ENCODE assay signal across 17 cellular contexts in genomic region chr1:94590203-94591137, GRCh38. TPM values are rescaled to one million over a fixed set of nuclear protein-coding genes. Genes with fewer than 3 reads are reported as not detected.
A peak's percentile ranks its signal among the peaks of the same experiment; 100 is the strongest.
DNase-seq lines count a peak whose midpoint lies in the region; ATAC-seq and TF ChIP-seq lines count a peak whose summit lies in the region.
"Had no signal": no experiment of that assay in that cellular context is flagged by ENCODE, and none has a peak within 500 bp of the region (broad histone marks: within the 10 kb centered on the region; RNA-seq: fewer than 3 reads in every experiment).

No MANE protein-coding gene starts in this region.

- peaks cover 8% of the 10 kb centered on the region for H3K4me1 Mint-ChIP-seq in MCF 10A (ENCODE audit: insufficient read depth, unreplicated experiment)
- no peaks in the 10 kb centered on the region for H3K4me1 Mint-ChIP-seq in activated CD8-positive, alpha-beta T cell treated with anti-CD3 and anti-CD28 coated beads for 36 hours (ENCODE audit: low read depth)
- H3K4me1 Mint-ChIP-seq: activated CD8-positive, alpha-beta memory T cell treated with anti-CD3 and anti-CD28 coated beads, Interleukin-2, amount 10 ng/mL, durations not matched to agents 7 days and 5 days had no signal

- H3K36me3 Mint-ChIP-seq in MCF 10A (ENCODE audit: insufficient read depth, unreplicated experiment): no peaks in the 10 kb centered on the region
- H3K36me3 Mint-ChIP-seq in activated CD8-positive, alpha-beta T cell treated with anti-CD3 and anti-CD28 coated beads for 36 hours (ENCODE audit: low read depth): no peaks in the 10 kb centered on the region
- H3K36me3 Mint-ChIP-seq: activated CD8-positive, alpha-beta memory T cell treated with anti-CD3 and anti-CD28 coated beads, Interleukin-2, amount 10 ng/mL, durations not matched to agents 7 days and 5 days had no signal

- CTCF ChIA-PET in MCF 10A (lab: Yijun Ruan, JAX): interaction anchor here (0.6 to 1.4 kb wide), 3 partner anchors 64 to 214 kb away, joined by 3 to 4 read pairs (median 4); no protein-coding TSS in a partner anchor
- CTCF ChIA-PET in activated CD8-positive, alpha-beta T cell treated with anti-CD3 and anti-CD28 coated beads for 36 hours (lab: Charles Lee): no interaction called here

- POLR2A ChIA-PET in MCF 10A (lab: Yijun Ruan, JAX): no interaction called here
- POLR2A ChIA-PET in activated CD8-positive, alpha-beta T cell treated with anti-CD3 and anti-CD28 coated beads for 36 hours (lab: Charles Lee): no interaction called here

- no peaks in the 10 kb centered on the region for H3K9me3 Mint-ChIP-seq in MCF 10A (ENCODE audit: unreplicated experiment)
- H3K9me3 Mint-ChIP-seq in activated CD8-positive, alpha-beta T cell treated with anti-CD3 and anti-CD28 coated beads for 36 hours: no peaks in the 10 kb centered on the region

- H3K36me3 ChIP-seq in breast epithelium (no peaks in the 10 kb centered on the region), vagina (no peaks in the 10 kb centered on the region)
- H3K36me3 ChIP-seq: MG63 had no signal

- H3K27ac ChIP-seq in breast epithelium (peak overlapping the region; percentile 55 to 65), vagina (peak overlapping the region; percentile 66)

- no peak overlapping the region for H3K27ac Mint-ChIP-seq in MCF 10A (ENCODE audit: low read depth, unreplicated experiment)
- no peak overlapping the region for H3K27ac Mint-ChIP-seq in activated CD8-positive, alpha-beta T cell treated with anti-CD3 and anti-CD28 coated beads for 36 hours
- H3K27ac Mint-ChIP-seq: activated CD8-positive, alpha-beta memory T cell treated with anti-CD3 and anti-CD28 coated beads, Interleukin-2, amount 10 ng/mL, durations not matched to agents 7 days and 5 days had no signal

- H3K27me3 ChIP-seq in breast epithelium: no peaks in the 10 kb centered on the region
- H3K27me3 ChIP-seq in vagina: no peaks in the 10 kb centered on the region
- H3K27me3 ChIP-seq: MG63 had no signal

- no peak overlapping the region for H3K4me3 Mint-ChIP-seq in MCF 10A (ENCODE audit: unreplicated experiment)
- H3K4me3 Mint-ChIP-seq in activated CD8-positive, alpha-beta T cell treated with anti-CD3 and anti-CD28 coated beads for 36 hours: no peak overlapping the region
- H3K4me3 Mint-ChIP-seq: activated CD8-positive, alpha-beta memory T cell treated with anti-CD3 and anti-CD28 coated beads, Interleukin-2, amount 10 ng/mL, durations not matched to agents 7 days and 5 days had no signal

- TF ChIP-seq POLR2A in breast epithelium (IDR thresholded peaks at IDR 0.05): no peak
- no peak for TF ChIP-seq POLR2A in vagina (IDR thresholded peaks at IDR 0.05)

- intact Hi-C loops in breast epithelium (cut with DNase I; ENCODE audit: low total_unique reads) (no loop called here), MCF 10A (cut with micrococcal nuclease) (no loop called here), left cardiac atrium (cut with DNase I) (loop anchor here in 1 of 2 donors (10.0 kb wide), 1 partner anchor 66 kb away; no protein-coding TSS in a partner anchor), vagina (cut with DNase I) (no loop called here)
- intact Hi-C loops in activated CD8-positive, alpha-beta T cell treated with anti-CD3 and anti-CD28 coated beads for 36 hours (cut with micrococcal nuclease): no loop called here

- H3K4me1 ChIP-seq in breast epithelium (no peaks in the 10 kb centered on the region), vagina (peaks cover 29% of the 10 kb centered on the region)

- H3K4me3 ChIP-seq in breast epithelium (no peak overlapping the region), vagina (no peak overlapping the region)
- H3K4me3 ChIP-seq: MG63 had no signal

- BruUV-seq in MCF 10A (replicated peaks; lab: Mats Ljungman, UMichigan): no TSS peak

- peak; percentile 50 to 57 for ATAC-seq in left cardiac atrium
- no peak for ATAC-seq in activated CD8-positive, alpha-beta T cell treated with anti-CD3 and anti-CD28 coated beads for 36 hours
- ATAC-seq: activated CD8-positive, alpha-beta memory T cell treated with anti-CD3 and anti-CD28 coated beads, Interleukin-2, amount 10 ng/mL, durations not matched to agents 7 days and 5 days had no signal

- H3K9me3 ChIP-seq in breast epithelium: no peaks in the 10 kb centered on the region
- no peaks in the 10 kb centered on the region for H3K9me3 ChIP-seq in vagina
- H3K9me3 ChIP-seq: MG63 had no signal

- H3K27me3 Mint-ChIP-seq in MCF 10A (ENCODE audit: insufficient read depth, unreplicated experiment): no peaks in the 10 kb centered on the region
- no peaks in the 10 kb centered on the region for H3K27me3 Mint-ChIP-seq in activated CD8-positive, alpha-beta T cell treated with anti-CD3 and anti-CD28 coated beads for 36 hours

- TF ChIP-seq CTCF in breast epithelium (IDR thresholded peaks at IDR 0.05): no peak
- TF ChIP-seq CTCF in MCF 10A (IDR thresholded peaks at IDR 0.05; ENCODE audit: unreplicated experiment): no peak
- TF ChIP-seq CTCF in vagina (IDR thresholded peaks at IDR 0.05): no peak
- no peak for TF ChIP-seq CTCF in activated CD8-positive, alpha-beta T cell treated with anti-CD3 and anti-CD28 coated beads for 36 hours (IDR thresholded peaks at IDR 0.05)

- DNase-seq in breast epithelium (ENCODE audit: low spot score in 2 of 2) (peak in 1 of 2 donors; percentile 48), MCF 10A (ENCODE audit: unreplicated experiment) (no peak), left cardiac atrium (peak; percentile 37), occipital lobe (lab: John Stamatoyannopoulos, UW) (peak; percentile 1), vagina (ENCODE audit: extremely low spot score in 2 of 2) (no peak), NCI-H446 treated with DMSO at 0.1 percent for 48 hours (lab: John Stamatoyannopoulos, UW) (no peak), NCI-H2171 (lab: John Stamatoyannopoulos, UW) (no peak)
- DNase-seq in activated CD8-positive, alpha-beta T cell treated with anti-CD3 and anti-CD28 coated beads for 36 hours: no peak
- DNase-seq: 8988T; activated CD8-positive, alpha-beta memory T cell treated with anti-CD3 and anti-CD28 coated beads, Interleukin-2, amount 10 ng/mL, durations not matched to agents 7 days and 5 days; activated naive CD4-positive, alpha-beta T cell treated with anti-CD3 and anti-CD28 coated beads, Interleukin-2, amount 50 U/mL, for 16 hours; COR-L47; dermis blood vessel endothelial cell; mesendoderm; MG63; NCI-H526 treated with DMSO at 0.1 percent for 48 hours; retina had no signal

RNA-seq across cellular contexts. Expression of gene F3, which starts 48.9 kb away (rescaled TPM):
- total RNA-seq in breast epithelium (100 to 1,000 TPM in 2 of 3 donors, 10 to 100 TPM in 1; 61.9 to 115 (median 108) TPM), MCF 10A (2022) (173 and 296 TPM in 2 replicates), left cardiac atrium (10 to 100 TPM; 23.6 to 47.9 TPM), occipital lobe (25.6 TPM), vagina (63.6 TPM)
- total RNA-seq in activated CD8-positive, alpha-beta T cell treated with anti-CD3 and anti-CD28 coated beads for 36 hours: not detected

Comparison
In these comparisons a context has a peak if more than half of its experiments do, and no peak if none do; other contexts are left out.
1. DNase-seq: peak in left cardiac atrium (single experiment) and occipital lobe (single experiment); none in MCF 10A (single experiment), vagina (0 of 2), NCI-H446 treated with DMSO at 0.1 percent for 48 hours (single experiment), NCI-H2171 (single experiment) and activated CD8-positive, alpha-beta T cell treated with anti-CD3 and anti-CD28 coated beads for 36 hours (single experiment).
2. RNA of gene F3, which starts 48.9 kb away (total RNA-seq): 173 to 296 TPM in MCF 10A, 61.9 to 115 TPM in breast epithelium, 63.6 TPM in vagina (single experiment), 23.6 to 47.9 TPM in left cardiac atrium and 25.6 TPM in occipital lobe (single experiment); not detected in activated CD8-positive, alpha-beta T cell treated with anti-CD3 and anti-CD28 coated beads for 36 hours; every median in the first group is over 10 times any median in the second.